In the genomic region with DNA sequence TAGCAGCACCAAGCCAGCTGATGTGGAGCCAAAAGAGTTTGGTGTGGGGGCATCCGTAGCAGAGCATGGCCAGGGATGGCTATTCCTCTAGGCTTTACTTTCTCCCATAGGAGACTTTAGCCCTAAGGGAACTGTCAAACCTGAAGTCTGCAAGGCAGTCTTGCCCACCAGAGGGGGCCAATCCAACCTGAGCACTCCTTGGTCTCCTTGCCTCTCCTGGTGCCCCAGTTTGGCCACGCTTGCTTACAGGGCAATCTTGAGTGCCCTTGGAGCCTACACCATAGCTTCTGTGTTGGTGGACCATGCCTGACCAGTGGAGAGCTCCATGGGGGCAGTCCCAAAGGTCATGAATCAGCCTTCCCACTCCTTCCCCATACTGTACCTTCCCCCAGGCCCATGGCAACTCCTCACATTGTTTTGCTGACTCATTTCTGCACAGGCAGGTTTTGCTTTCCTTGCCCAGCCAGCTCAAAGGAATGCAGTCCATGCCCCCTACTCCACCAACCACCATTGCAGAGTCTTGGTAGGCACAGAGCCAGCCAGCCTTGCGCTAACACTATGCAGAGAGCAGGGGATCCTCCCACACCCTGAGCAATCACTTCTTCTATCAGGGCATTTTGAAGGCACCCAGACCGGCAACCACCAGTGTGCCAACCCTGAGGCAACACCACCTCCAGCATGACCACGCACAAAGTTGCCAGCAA, we compare ENCODE assay signal across 12 cellular contexts.
DNase-seq lines count a peak whose midpoint lies in the region; ATAC-seq and TF ChIP-seq lines count a peak whose summit lies in the region.
"Had no signal": no experiment of that assay in that cellular context is flagged by ENCODE, and none has a peak within 500 bp of the region (broad histone marks: within the 10 kb centered on the region; RNA-seq: fewer than 3 reads in every experiment).

No MANE protein-coding gene starts in this region.

- no peak overlapping the region for H3K27ac ChIP-seq in 22Rv1

- TF ChIP-seq CTCF in 22Rv1 (IDR thresholded peaks at IDR 0.05) (0 out of 2 replicates have a peak, but pooled peaks have one; percentile 9), fibroblast of pulmonary artery (IDR thresholded peaks at IDR 0.05; ENCODE audit: low read length, missing control alignments) (no peak)

- ATAC-seq in GM18873 (IDR thresholded peaks at IDR 0.05; ENCODE audit: low FRiP score, unreplicated experiment) (no peak), HG03045 (IDR thresholded peaks at IDR 0.05; ENCODE audit: unreplicated experiment) (no peak)
- ATAC-seq: activated CD4-positive, alpha-beta T cell treated with anti-CD3 and anti-CD28 coated beads for 36 hours; stimulated activated naive CD8-positive, alpha-beta T cell treated with anti-CD3 and anti-CD28 coated beads, Interleukin-15, Interleukin-2, amounts not matched to agents 100 U/mL and 50 U/mL, for 24 hours had no signal

- DNase-seq in HS-27A (ENCODE audit: low read depth) = peak; percentile 45
- DNase-seq in T1000 (lab: John Stamatoyannopoulos, UW) = peak; percentile 81
- peak; percentile 55 for DNase-seq in fibroblast of pulmonary artery (ENCODE audit: low read depth)
- DNase-seq in inferior parietal cortex (ENCODE audit: extremely low spot score) = no peak
- DNase-seq in NCI-H2227 (lab: John Stamatoyannopoulos, UW; ENCODE audit: unreplicated experiment) = no peak
- DNase-seq: activated CD4-positive, alpha-beta T cell treated with anti-CD3 and anti-CD28 coated beads for 36 hours; NCI-H1092; stimulated activated CD4-positive, alpha-beta T cell treated with anti-CD3 and anti-CD28 coated beads, Interleukin-4, amount 100 ng/mL, for 24 hours; stimulated activated naive CD8-positive, alpha-beta T cell treated with anti-CD3 and anti-CD28 coated beads, Interleukin-15, Interleukin-2, amounts not matched to agents 100 U/mL and 50 U/mL, for 24 hours had no signal

- no peak overlapping the region for H3K4me3 ChIP-seq in fibroblast of pulmonary artery (replicated peaks; ENCODE audit: low read depth, low read length)

Comparison
In these comparisons a context has a peak if more than half of its experiments do, and no peak if none do; other contexts are left out.
1. DNase-seq: peak in HS-27A (single experiment), T1000 (single experiment) and fibroblast of pulmonary artery (single experiment); none in inferior parietal cortex (single experiment) and NCI-H2227 (single experiment).